In the genomic region with DNA sequence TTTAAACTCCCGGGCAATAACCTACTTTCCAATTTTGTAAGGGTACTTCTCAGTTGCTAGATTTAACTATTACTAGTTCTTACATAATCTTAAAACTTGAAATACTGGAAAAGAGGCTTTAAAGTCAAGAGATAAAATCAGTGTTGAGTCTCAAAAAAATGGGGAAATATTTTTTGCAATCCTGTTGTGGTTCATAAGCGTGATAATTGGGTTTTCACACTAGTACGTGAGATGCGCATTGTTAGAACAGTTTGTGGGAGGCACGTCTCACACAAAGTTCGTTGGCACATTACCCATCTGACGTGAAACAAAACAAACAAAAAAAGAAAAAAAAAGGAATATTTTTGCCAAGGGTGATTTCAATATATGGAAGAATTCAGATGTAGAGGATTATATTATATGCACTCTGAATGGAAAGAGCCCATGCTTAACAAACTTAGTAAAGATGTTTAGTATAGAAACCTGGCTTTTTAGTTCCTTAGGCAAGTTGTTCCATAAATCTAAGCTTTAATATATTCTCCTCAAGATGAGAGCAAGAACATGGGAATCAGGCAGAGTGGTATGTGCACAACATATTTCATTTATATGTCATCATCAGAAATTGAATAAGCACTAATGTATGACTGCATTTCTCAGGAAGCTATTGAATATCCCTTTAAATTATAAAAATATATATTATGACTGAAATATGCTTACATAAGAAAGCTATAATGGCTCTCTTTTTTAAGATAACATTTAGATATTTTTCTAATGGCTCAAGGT, we compare ENCODE assay signal across 25 cellular contexts.
DNase-seq lines count a peak whose midpoint lies in the region; ATAC-seq, FAIRE-seq and TF ChIP-seq lines count a peak whose summit lies in the region.
"Had no signal": no experiment of that assay in that cellular context is flagged by ENCODE, and none has a peak within 500 bp of the region (broad histone marks: within the 10 kb centered on the region; RNA-seq: fewer than 3 reads in every experiment).

No MANE protein-coding gene starts in this region.

- TF ChIP-seq CTCF in choroid plexus epithelial cell (conservative IDR thresholded peaks at IDR 0.05; ENCODE audit: low read depth, low read length), result no peak

- peak overlapping the region; percentile 88 for H3K27ac ChIP-seq in SJCRH30
- H3K27ac ChIP-seq: KMS-11, PC-9 had no signal

- no peak for FAIRE-seq in GM19239 (lab: Jason Lieb, UNC)
- FAIRE-seq: A204.1, GM18507 had no signal

- H3K36me3 Mint-ChIP-seq in natural killer cell treated with Interleukin-12 subunit alpha and Interleukin-12 subunit beta and Interleukin-15 and Interleukin-18, amount 100 ng/mL, for 72 hours, result peaks cover 14% of the 10 kb centered on the region

- peaks cover 26% of the 10 kb centered on the region in 2 donors for H3K4me1 Mint-ChIP-seq in natural killer cell treated with Interleukin-12 subunit alpha and Interleukin-12 subunit beta and Interleukin-15 and Interleukin-18, amount 100 ng/mL, for 72 hours (ENCODE audit: low read depth in 2 of 2)

- H3K4me3 Mint-ChIP-seq in natural killer cell treated with Interleukin-12 subunit alpha and Interleukin-12 subunit beta and Interleukin-15 and Interleukin-18, amount 100 ng/mL, for 72 hours, result peak overlapping the region; percentile 37
- H3K4me3 Mint-ChIP-seq: CD4-positive, alpha-beta memory T cell; GM23338; H9; HFFc6; IgD-negative memory B cell had no signal

- peak overlapping the region in 1 of 2 donors; percentile 31 for H3K27ac Mint-ChIP-seq in natural killer cell treated with Interleukin-12 subunit alpha and Interleukin-12 subunit beta and Interleukin-15 and Interleukin-18, amount 100 ng/mL, for 72 hours
- H3K27ac Mint-ChIP-seq: GM23338, H9, HFFc6, IgD-negative memory B cell had no signal

- H3K27me3 Mint-ChIP-seq in natural killer cell treated with Interleukin-12 subunit alpha and Interleukin-12 subunit beta and Interleukin-15 and Interleukin-18, amount 100 ng/mL, for 72 hours, result peaks cover 28 to 38% of the 10 kb centered on the region in 2 donors
- H3K27me3 Mint-ChIP-seq: CD4-positive, alpha-beta memory T cell; IgD-negative memory B cell had no signal

- no peaks in the 10 kb centered on the region for H3K27me3 ChIP-seq in SJCRH30

- H3K4me1 ChIP-seq in SJCRH30, result peaks cover 24% of the 10 kb centered on the region

- no peaks in the 10 kb centered on the region for H3K36me3 ChIP-seq in SJCRH30

- H3K9me3 ChIP-seq in SJCRH30 (replicated peaks), result peaks cover 3% of the 10 kb centered on the region; the same call in 1 of the 2 replicates

- DNase-seq in EL, result peak; percentile 48
- DNase-seq in SJCRH30, result peak; percentile 45 to 67
- peak; percentile 33 for DNase-seq in choroid plexus epithelial cell (ENCODE audit: low read depth)
- no peak for DNase-seq in natural killer cell treated with Interleukin-12 subunit alpha and Interleukin-12 subunit beta and Interleukin-15 and Interleukin-18, amount 100 ng/mL, for 72 hours (ENCODE audit: low spot score)
- no peak for DNase-seq in GM19239 (ENCODE audit: insufficient read length, low spot score)
- no peak for DNase-seq in stimulated activated naive CD8-positive, alpha-beta T cell treated with anti-CD3 and anti-CD28 coated beads, Interleukin-15, Interleukin-2, amounts not matched to agents 100 U/mL and 50 U/mL, for 24 hours
- DNase-seq: C1 segment of cervical spinal cord; CD4-positive, alpha-beta memory T cell; COR-L47; DMS79; H9; HFFc6; MM.1S; NCI-H2029; NCI-H446 treated with DMSO at 0.1 percent for 48 hours; NCI-H526 treated with DMSO at 0.1 percent for 48 hours; PC-9 had no signal

- H3K9me3 Mint-ChIP-seq in natural killer cell treated with Interleukin-12 subunit alpha and Interleukin-12 subunit beta and Interleukin-15 and Interleukin-18, amount 100 ng/mL, for 72 hours, result peaks cover 5% of the 10 kb centered on the region
- H3K9me3 Mint-ChIP-seq: GM23338, H9, HFFc6, IgD-negative memory B cell had no signal

- ATAC-seq in natural killer cell treated with Interleukin-12 subunit alpha and Interleukin-12 subunit beta and Interleukin-15 and Interleukin-18, amount 100 ng/mL, for 72 hours, result peak; percentile 71 to 76
- ATAC-seq in HG03432 (IDR thresholded peaks at IDR 0.05; ENCODE audit: unreplicated experiment), result no peak
- no peak for ATAC-seq in stimulated activated naive CD8-positive, alpha-beta T cell treated with anti-CD3 and anti-CD28 coated beads, Interleukin-15, Interleukin-2, amounts not matched to agents 100 U/mL and 50 U/mL, for 24 hours
- no peak for ATAC-seq in HG03521 (IDR thresholded peaks at IDR 0.05; ENCODE audit: unreplicated experiment)
- ATAC-seq: GM23338, Right ventricle myocardium inferior had no signal

- no peak overlapping the region for H3K4me3 ChIP-seq in SJCRH30
- H3K4me3 ChIP-seq in choroid plexus epithelial cell (ENCODE audit: low read depth, low read length), result no peak overlapping the region
- H3K4me3 ChIP-seq: GM23338, PC-9 had no signal

Comparison
In these comparisons a context has a peak if more than half of its experiments do, and no peak if none do; other contexts are left out.
1. DNase-seq: peak in EL (single experiment), SJCRH30 (2 of 2) and choroid plexus epithelial cell (single experiment); none in natural killer cell treated with Interleukin-12 subunit alpha and Interleukin-12 subunit beta and Interleukin-15 and Interleukin-18, amount 100 ng/mL, for 72 hours (single experiment), GM19239 (single experiment) and stimulated activated naive CD8-positive, alpha-beta T cell treated with anti-CD3 and anti-CD28 coated beads, Interleukin-15, Interleukin-2, amounts not matched to agents 100 U/mL and 50 U/mL, for 24 hours (single experiment).
2. ATAC-seq: peak in natural killer cell treated with Interleukin-12 subunit alpha and Interleukin-12 subunit beta and Interleukin-15 and Interleukin-18, amount 100 ng/mL, for 72 hours (2 of 2); none in HG03432 (single experiment), stimulated activated naive CD8-positive, alpha-beta T cell treated with anti-CD3 and anti-CD28 coated beads, Interleukin-15, Interleukin-2, amounts not matched to agents 100 U/mL and 50 U/mL, for 24 hours (single experiment) and HG03521 (single experiment).